Comparison of ENCODE assay signal across 24 cellular contexts in genomic region chr4:151685303-151685702, GRCh38.
"Had no signal": no experiment of that assay in that cellular context is flagged by ENCODE, and none has a peak within 500 bp of the region (broad histone marks: within the 10 kb centered on the region; RNA-seq: fewer than 3 reads in every experiment).

No MANE protein-coding gene starts in this region.

- H3K4me1 ChIP-seq: pancreas had no signal

- H3K4me3 ChIP-seq: dorsolateral prefrontal cortex, esophagus muscularis mucosa, lung, mucosa of descending colon, pancreas, sigmoid colon, thoracic aorta, tibial nerve, upper lobe of left lung had no signal

- DNase-seq: central memory CD4-positive, alpha-beta T cell; dorsolateral prefrontal cortex; effector CD4-positive, alpha-beta T cell; endodermal cell; foreskin melanocyte; glutamatergic neuron; left cardiac atrium; mucosa of descending colon; naive B cell; pancreas; retina; sigmoid colon; stimulated activated CD4-positive, alpha-beta T cell treated with anti-CD3 and anti-CD28 coated beads, Interleukin-2, amount 100 ng/mL, for 24 hours; stimulated activated CD4-positive, alpha-beta T cell treated with anti-CD3 and anti-CD28 coated beads, Interleukin-4, amount 100 ng/mL, for 24 hours; stimulated activated naive CD4-positive, alpha-beta T cell treated with Interleukin-2 at 50 U/mL for 16 hours; upper lobe of left lung had no signal

- H3K27me3 ChIP-seq: dorsolateral prefrontal cortex, esophagus muscularis mucosa, neutrophil, pancreas, sigmoid colon, tibial nerve, upper lobe of left lung had no signal

- H3K27ac ChIP-seq: epithelial cell of prostate, neutrophil, pancreas, sigmoid colon, thoracic aorta, tibial nerve, upper lobe of left lung had no signal

- H3K36me3 ChIP-seq: neutrophil, pancreas, sigmoid colon, thoracic aorta had no signal

- ATAC-seq: mucosa of descending colon; natural killer cell treated with Interleukin-12 subunit alpha and Interleukin-12 subunit beta and Interleukin-15 and Interleukin-18, amount 100 ng/mL, for 72 hours; pancreas; stimulated activated effector memory CD8-positive, alpha-beta T cell treated with anti-CD3 and anti-CD28 coated beads, Interleukin-12 subunit alpha, Interleukin-12 subunit beta, amount 100 ng/mL, for 72 hours had no signal

- H3K9me3 ChIP-seq: esophagus muscularis mucosa, mucosa of descending colon, neutrophil, pancreas, sigmoid colon, thoracic aorta, tibial nerve, upper lobe of left lung had no signal
